In the genomic region with DNA sequence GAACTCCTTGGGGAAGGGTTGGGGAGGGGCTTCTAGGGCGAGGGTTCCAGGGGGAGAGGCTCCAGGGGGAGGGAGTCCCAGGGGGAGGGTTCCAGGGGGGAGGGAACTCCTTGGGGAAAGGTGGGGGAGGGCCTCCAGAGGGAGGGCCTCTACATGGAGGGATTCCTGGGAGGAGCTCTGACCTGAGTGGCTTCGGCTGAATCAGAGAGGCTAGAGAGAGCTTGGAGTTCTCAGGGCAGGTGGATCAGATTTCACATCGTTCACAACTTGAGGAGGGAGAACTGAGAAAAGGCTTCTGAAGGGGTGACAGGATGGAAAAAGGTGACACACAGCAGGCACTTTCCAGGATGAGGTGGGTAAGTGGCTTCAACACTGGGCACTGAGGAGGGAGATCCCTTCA, we compare ENCODE assay signal across 20 cellular contexts. TPM values are rescaled to one million over a fixed set of nuclear protein-coding genes. Genes with fewer than 3 reads are reported as not detected.
A peak's percentile ranks its signal among the peaks of the same experiment; 100 is the strongest.
DNase-seq lines count a peak whose midpoint lies in the region; FAIRE-seq and TF ChIP-seq lines count a peak whose summit lies in the region.
"Had no signal": no experiment of that assay in that cellular context is flagged by ENCODE, and none has a peak within 500 bp of the region (broad histone marks: within the 10 kb centered on the region; RNA-seq: fewer than 3 reads in every experiment).

No MANE protein-coding gene starts in this region.

- CTCF ChIA-PET in H1 (lab: Charles Lee; ENCODE audit: partially characterized antibody): interaction anchor here (0.6 kb wide), 1 partner anchor 288 kb away, joined by 4 read pairs; no protein-coding TSS in a partner anchor

- H2BK15ac ChIP-seq in H9 (ENCODE audit: low read depth, low read length) (no peak overlapping the region), H1 (ENCODE audit: low read length) (peak overlapping the region; percentile 26; the same call in 1 of the 2 replicates)

- no CpG with 5 or more reads among the region's 3 CpGs for WGBS in H9 (ENCODE audit: extremely low coverage, insufficient read length, low lambda C conversion rate)
- WGBS in H1 (ENCODE audit: extremely low coverage in 1 of 2, insufficient coverage in 1 of 2, insufficient read length in 1 of 2, insufficient replicate concordance in 2 of 2, low coverage in 1 of 2, low lambda C conversion rate in 2 of 2, missing lambda C conversion rate in 1 of 2), 2 experiments: 14% methylated on average over 1 of the region's 3 CpGs; no CpG with 5 or more reads in 1 of the 2 experiments

- no peak for TF ChIP-seq POLR2A in H1 (IDR thresholded peaks at IDR 0.05; ENCODE audit: control extremely low read depth in 1 of 2, low read depth in 2 of 2, low read length in 2 of 2)

- TF ChIP-seq EP300 in H1 (IDR thresholded peaks at IDR 0.05; ENCODE audit: borderline replicate concordance in 1 of 2, low read depth in 2 of 2, low read length in 2 of 2): no peak

- H3K27ac Mint-ChIP-seq in H9: peak overlapping the region; percentile 7 to 86 (median 58); a peak in 3 of 7 replicates
- peak overlapping the region; percentile 37 for H3K27ac Mint-ChIP-seq in osteocyte (ENCODE audit: unreplicated experiment)
- H3K27ac Mint-ChIP-seq: activated T-helper 1 cell treated with anti-CD3 and anti-CD28 coated beads, Interleukin-12 subunit alpha, Interleukin-12 subunit beta, Interleukin-2, Interleukin-4 antibody, amounts not matched to agents 30 ng/mL and 10 ng/mL and 1 ng/mL, durations not matched to agents 14 hours and 24 hours and 36 hours had no signal

- H3K27me3 ChIP-seq in H9 (ENCODE audit: insufficient read depth, low read length): no peaks in the 10 kb centered on the region
- H3K27me3 ChIP-seq in H1 (replicated peaks in 1 of 4; ENCODE audit: control insufficient read depth in 3 of 4, extremely low read depth in 1 of 4, insufficient read depth in 3 of 4, low read length in 3 of 4): no peaks in the 10 kb centered on the region
- H3K27me3 ChIP-seq: ovary, vagina had no signal

- H3K79me1 ChIP-seq in H9 (ENCODE audit: insufficient read depth, low read depth, low read length, poor library complexity, severe bottlenecking) (no peaks in the 10 kb centered on the region), H1 (ENCODE audit: low read depth, low read length) (no peaks in the 10 kb centered on the region)

- H3K9me3 Mint-ChIP-seq in H9 (no peaks in the 10 kb centered on the region), osteocyte (ENCODE audit: unreplicated experiment) (no peaks in the 10 kb centered on the region)
- H3K9me3 Mint-ChIP-seq: activated T-helper 1 cell treated with anti-CD3 and anti-CD28 coated beads, Interleukin-12 subunit alpha, Interleukin-12 subunit beta, Interleukin-2, Interleukin-4 antibody, amounts not matched to agents 30 ng/mL and 10 ng/mL and 1 ng/mL, durations not matched to agents 14 hours and 24 hours and 36 hours had no signal

- no peak overlapping the region for H3K27ac ChIP-seq in H9 (ENCODE audit: insufficient read length, low read depth, low read length)
- H3K27ac ChIP-seq in H1 (ENCODE audit: low read depth, low read length): no peak overlapping the region
- H3K27ac ChIP-seq: ovary had no signal

- H3K4ac ChIP-seq in H9 (ENCODE audit: low read depth, low read length) (no peak overlapping the region), H1 (replicated peaks; ENCODE audit: insufficient read length, low read depth, low read length) (no peak overlapping the region)

- H2AK5ac ChIP-seq in H9 (ENCODE audit: insufficient read length, low read length): no peak overlapping the region
- no peak overlapping the region for H2AK5ac ChIP-seq in H1 (ENCODE audit: low read depth, low read length)

- H2BK120ac ChIP-seq in H9 (ENCODE audit: low read depth, low read length, poor library complexity, severe bottlenecking) (no peak overlapping the region), H1 (replicated peaks; ENCODE audit: low read depth, low read length) (no peak overlapping the region)

- no peak overlapping the region for H2BK20ac ChIP-seq in H9 (ENCODE audit: low read depth, low read length, poor library complexity, severe bottlenecking)
- peak overlapping the region; percentile 75; the same call in 1 of the 2 replicates for H2BK20ac ChIP-seq in H1 (ENCODE audit: low read length)

- no peak overlapping the region for H3K56ac ChIP-seq in H9 (ENCODE audit: insufficient read length, low read depth, low read length)
- H3K56ac ChIP-seq in H1 (replicated peaks; ENCODE audit: insufficient read length, low read depth, low read length): no peak overlapping the region

- H2AFZ ChIP-seq in H9 (ENCODE audit: low read length) (no peak overlapping the region), H1 (ENCODE audit: low read length) (no peak overlapping the region)

- H3K9me3 ChIP-seq in H9 (ENCODE audit: control insufficient read depth, low read depth, low read length) (no peaks in the 10 kb centered on the region), H1 (ENCODE audit: insufficient read depth in 2 of 2, low read depth in 1 of 2, low read length in 1 of 2) (no peaks in the 10 kb centered on the region)
- H3K9me3 ChIP-seq: Caco-2, ovary, vagina had no signal

- H3K23me2 ChIP-seq in H9 (ENCODE audit: insufficient read length, low read depth, low read length, poor library complexity, severe bottlenecking) (no peaks in the 10 kb centered on the region), H1 (ENCODE audit: low read depth, low read length) (peaks cover 8% of the 10 kb centered on the region)

- H3K18ac ChIP-seq in H9 (ENCODE audit: insufficient read length, low read depth, low read length): no peak overlapping the region
- H3K18ac ChIP-seq in H1 (ENCODE audit: extremely low read depth, low read length): 0 out of 2 replicates have a peak overlapping the region, but pooled peaks have one; percentile 28

- H3K9ac ChIP-seq in H9 (ENCODE audit: extremely low read depth, insufficient read length, low read length) (no peak overlapping the region), H1 (replicated peaks in 1 of 4; ENCODE audit: extremely low read depth in 1 of 4, low read depth in 3 of 4, low read length in 3 of 4) (no peak overlapping the region)

- H3K36me3 ChIP-seq in H1 (ENCODE audit: control insufficient read depth in 2 of 4, insufficient read depth in 4 of 4, low read length in 3 of 4): no peaks in the 10 kb centered on the region
- H3K36me3 ChIP-seq: ovary, vagina had no signal

- no peaks in the 10 kb centered on the region for H3K27me3 Mint-ChIP-seq in H9 (ENCODE audit: low read depth)
- no peaks in the 10 kb centered on the region for H3K27me3 Mint-ChIP-seq in osteocyte (ENCODE audit: unreplicated experiment)

- H3K4me1 Mint-ChIP-seq in H9 (peaks cover 7 to 15% of the 10 kb centered on the region in 2 experiments), osteocyte (ENCODE audit: unreplicated experiment) (peaks cover 27% of the 10 kb centered on the region)

- no peak for TF ChIP-seq RAD21 in H1 (IDR thresholded peaks at IDR 0.05 in 1 of 2, conservative IDR thresholded peaks at IDR 0.05 in 1 of 2; ENCODE audit: low read depth in 2 of 2, low read length in 2 of 2)

- no peaks in the 10 kb centered on the region for H3K36me3 Mint-ChIP-seq in H9 (ENCODE audit: insufficient read depth in 1 of 3, low read depth in 3 of 3)
- H3K36me3 Mint-ChIP-seq in osteocyte (ENCODE audit: unreplicated experiment): peaks cover 24% of the 10 kb centered on the region

- H2BK5ac ChIP-seq in H9 (ENCODE audit: insufficient read length, low read length) (no peak overlapping the region), H1 (ENCODE audit: low read depth, low read length) (no peak overlapping the region)

- no peak overlapping the region for H3K4me3 Mint-ChIP-seq in H9
- H3K4me3 Mint-ChIP-seq in osteocyte (ENCODE audit: unreplicated experiment): no peak overlapping the region
- H3K4me3 Mint-ChIP-seq: activated T-helper 1 cell treated with anti-CD3 and anti-CD28 coated beads, Interleukin-12 subunit alpha, Interleukin-12 subunit beta, Interleukin-2, Interleukin-4 antibody, amounts not matched to agents 30 ng/mL and 10 ng/mL and 1 ng/mL, durations not matched to agents 14 hours and 24 hours and 36 hours had no signal

- no peak for FAIRE-seq in H1 (lab: Jason Lieb, UNC)
- FAIRE-seq: bronchial epithelial cell, G401.6 had no signal

- H3K4me3 ChIP-seq in H1 (ENCODE audit: extremely low read depth in 1 of 4, insufficient read depth in 2 of 4, low read depth in 3 of 4, low read length in 4 of 4): no peak overlapping the region
- H3K4me3 ChIP-seq: ovary, vagina had no signal

- H4K5ac ChIP-seq in H9 (ENCODE audit: insufficient read length, low read depth, low read length): no peak overlapping the region
- H4K5ac ChIP-seq in H1 (ENCODE audit: insufficient read length, low read depth, low read length): no peak overlapping the region

- H3K79me2 ChIP-seq in H9 (ENCODE audit: insufficient read depth, low read length): no peaks in the 10 kb centered on the region
- no peaks in the 10 kb centered on the region for H3K79me2 ChIP-seq in H1 (ENCODE audit: control insufficient read depth in 1 of 2, insufficient read depth in 2 of 2, low read length in 2 of 2)

- H4K20me1 ChIP-seq in H9 (ENCODE audit: control insufficient read depth, insufficient read depth, insufficient read length): no peaks in the 10 kb centered on the region
- peaks cover 0 to 7% of the 10 kb centered on the region in 2 experiments for H4K20me1 ChIP-seq in H1 (replicated peaks in 1 of 2; ENCODE audit: control insufficient read depth in 1 of 2, insufficient read depth in 2 of 2, low read length in 2 of 2)

- H4K8ac ChIP-seq in H9 (replicated peaks; ENCODE audit: insufficient read length, low read depth, low read length): no peak overlapping the region
- H4K8ac ChIP-seq in H1 (ENCODE audit: extremely low read depth, insufficient read depth, low read length): no peak overlapping the region

- no peak overlapping the region for H4K91ac ChIP-seq in H9 (ENCODE audit: insufficient read length, low read depth, low read length)
- H4K91ac ChIP-seq in H1 (replicated peaks; ENCODE audit: insufficient read length, low read length): no peak overlapping the region

- H3K4me1 ChIP-seq in H9 (ENCODE audit: insufficient read depth, low read length) (no peaks in the 10 kb centered on the region; the same call in 1 of the 2 replicates), H1 (replicated peaks in 1 of 4; ENCODE audit: control insufficient read depth in 3 of 4, insufficient read depth in 4 of 4, low read length in 3 of 4) (peaks cover 0 to 4% (median 0%) of the 10 kb centered on the region in 4 experiments; a peak in 2 of 7 replicates)
- H3K4me1 ChIP-seq: Caco-2 had no signal

- TF ChIP-seq CTCF in H9 (conservative IDR thresholded peaks at IDR 0.05) (no peak), H1 (IDR thresholded peaks at IDR 0.05; ENCODE audit: control extremely low read depth in 1 of 3, insufficient read depth in 1 of 3, low read depth in 1 of 3, low read length in 3 of 3) (no peak), osteocyte (IDR thresholded peaks at IDR 0.05) (no peak)

- POLR2A ChIA-PET in H1 (lab: Charles Lee; ENCODE audit: partially characterized antibody): no interaction called here

- DNase-seq in H9: peak; percentile 36
- DNase-seq in LHCN-M2 (ENCODE audit: low read depth): peak; percentile 44
- no peak for DNase-seq in H1 (ENCODE audit: low read depth in 1 of 2, low spot score in 2 of 2)
- no peak for DNase-seq in osteocyte (ENCODE audit: extremely low spot score, unreplicated experiment)
- DNase-seq in SKM-1 (lab: John Stamatoyannopoulos, UW; ENCODE audit: unreplicated experiment): no peak
- no peak for DNase-seq in NCI-H1694 (lab: John Stamatoyannopoulos, UW)
- no peak for DNase-seq in COLO668 (lab: John Stamatoyannopoulos, UW; ENCODE audit: unreplicated experiment)
- DNase-seq: activated CD4-positive, CD25-positive, alpha-beta regulatory T cell; Caco-2; NCI-H187 treated with DMSO at 0.1 percent for 48 hours; NCI-H69; ovary; PC-3; stimulated activated naive CD4-positive, alpha-beta T cell had no signal

- H2BK12ac ChIP-seq in H9 (ENCODE audit: insufficient read length, low read depth, low read length): no peak overlapping the region
- no peak overlapping the region for H2BK12ac ChIP-seq in H1 (ENCODE audit: low read depth, low read length)

- H3K14ac ChIP-seq in H9 (ENCODE audit: insufficient read depth, low read length): no peak overlapping the region
- no peak overlapping the region for H3K14ac ChIP-seq in H1 (ENCODE audit: insufficient read length)

- no peak overlapping the region for H3T11ph ChIP-seq in H9 (ENCODE audit: low read length)

- H3K4me2 ChIP-seq in H9 (ENCODE audit: insufficient read depth, insufficient read length, low read length) (no peak overlapping the region), H1 (ENCODE audit: insufficient read depth in 1 of 2, low read depth in 2 of 2, low read length in 2 of 2) (no peak overlapping the region)

- H3K23ac ChIP-seq in H9 (ENCODE audit: insufficient read length, low read depth, low read length) (no peak overlapping the region), H1 (ENCODE audit: insufficient read length) (no peak overlapping the region)

RNA-seq across cellular contexts. Expression of gene DAAM2, which starts 49.1 kb away (rescaled TPM):
- total RNA-seq in H9 (2021) (1.0 and 1.1 TPM in 2 replicates), LHCN-M2 (2014; rRNA removed) (58.7 and 109 TPM in 2 replicates), osteocyte (87.2 and 92.1 TPM in 2 replicates)
- 42.9 TPM for polyA plus RNA-seq in LHCN-M2 (2012)
- total RNA-seq in H1 (2021; fragmentation: NEBNext Ultra II Directional; extraction: Animal tissue kit (Norgen Biotek cat#: 25700)): 2.9 TPM in 2 replicates
- polyA plus RNA-seq in H1 (2011; rRNA removed): 1.5 and 1.8 TPM in 2 replicates
- 1.7 TPM for polyA plus RNA-seq in H1 (2011; cell fraction: cytosol; rRNA removed)
- 4.1 TPM for polyA plus RNA-seq in H1 (2011; cell fraction: nucleus; rRNA removed)
- 1.9 to 3.0 TPM (median 2.1 TPM) in 4 replicates for polyA plus RNA-seq in H1 (2012, experiment 1 of 2)
- polyA plus RNA-seq in H1 (2012, experiment 2 of 2): 1.1 TPM
- 2.1 TPM for polyA plus RNA-seq in H1 (2013, experiment 1 of 2)
- polyA plus RNA-seq in H1 (2013, experiment 2 of 2): 1.7 TPM
- polyA minus RNA-seq in H1 (2011; rRNA and poly(A)+ RNA removed): 3.6 and 3.9 TPM in 2 replicates
- 1.1 TPM for polyA minus RNA-seq in H1 (2011; cell fraction: cytosol; rRNA and poly(A)+ RNA removed)
- polyA minus RNA-seq in H1 (2011; cell fraction: nucleus; rRNA and poly(A)+ RNA removed): 2.8 TPM
- total RNA-seq: activated T-helper 1 cell treated with anti-CD3 and anti-CD28 coated beads, Interleukin-12 subunit alpha, Interleukin-12 subunit beta, Interleukin-2, Interleukin-4 antibody, amounts not matched to agents 30 ng/mL and 10 ng/mL and 1 ng/mL, durations not matched to agents 14 hours and 24 hours and 36 hours; Caco-2; HT-29; PC-3; T-helper 2 cell treated with Interferon-gamma antibody and Interleukin-4, amounts not matched to agents 100 ng/mL and 5 ng/mL, for 36 hours had no signal

Comparison
In these comparisons a context has a peak if more than half of its experiments do, and no peak if none do; other contexts are left out.
1. DNase-seq: peak in H9 (single experiment) and LHCN-M2 (single experiment); none in H1 (0 of 2), osteocyte (single experiment), SKM-1 (single experiment), NCI-H1694 (single experiment) and COLO668 (single experiment).
2. RNA of gene DAAM2, which starts 49.1 kb away (total RNA-seq): 58.7 to 109 TPM in LHCN-M2 and 87.2 to 92.1 TPM in osteocyte; 2.9 TPM in H1 and 1.0 to 1.1 TPM in H9; every median in the first group is over 10 times any median in the second.